ENCODE assay signal across 26 cellular contexts in the genomic region with DNA sequence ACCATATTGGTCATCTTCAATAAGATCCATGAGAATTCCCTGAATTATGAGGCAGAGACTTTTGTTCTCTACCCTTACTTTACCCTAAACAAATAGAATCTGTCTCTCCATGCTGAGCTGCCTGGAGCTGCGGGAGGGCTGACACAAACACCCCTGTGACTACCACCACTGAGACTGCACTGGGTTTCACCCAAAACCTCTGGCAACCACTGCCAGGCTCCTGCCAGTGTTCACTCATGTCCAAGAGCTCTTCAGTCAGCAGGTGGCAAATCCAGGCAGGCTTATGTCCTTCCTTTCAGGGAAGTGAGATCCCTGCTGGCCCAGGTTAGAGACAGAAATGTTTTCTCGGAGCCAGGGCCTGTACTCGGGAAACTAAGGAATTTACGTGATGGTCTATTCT.
"Had no signal": no experiment of that assay in that cellular context is flagged by ENCODE, and none has a peak within 500 bp of the region (broad histone marks: within the 10 kb centered on the region; RNA-seq: fewer than 3 reads in every experiment).

No MANE protein-coding gene starts in this region.

- DNase-seq: stimulated activated CD4-positive, alpha-beta T cell treated with anti-CD3 and anti-CD28 coated beads, Interleukin-2, amount 100 ng/mL, for 48 hours; stimulated activated CD4-positive, alpha-beta T cell treated with anti-CD3 and anti-CD28 coated beads, Interleukin-4, amount 100 ng/mL, for 1 hour; stimulated activated CD4-positive, alpha-beta T cell treated with anti-CD3 and anti-CD28 coated beads, Interleukin-4, amount 100 ng/mL, for 24 hours; stimulated activated CD4-positive, alpha-beta T cell treated with anti-CD3 and anti-CD28 coated beads, Interleukin-4, amount 100 ng/mL, for 4 hours; stimulated activated CD8-positive, alpha-beta memory T cell treated with anti-CD3 and anti-CD28 coated beads, Interleukin-4, amount 100 ng/mL, for 48 hours; stimulated activated naive B cell treated with anti-CD40 and anti-IgM and Interleukin-4, amounts not matched to agents 10 μg/mL and 1 μg/mL and 100 μg/mL, for 72 hours; stimulated activated naive CD4-positive, alpha-beta T cell; stimulated activated naive CD4-positive, alpha-beta T cell treated with Interleukin-2 at 50 U/mL for 16 hours; stimulated activated naive CD8-positive, alpha-beta T cell treated with anti-CD3 and anti-CD28 coated beads, Interleukin-15, amount 100 ng/mL, for 72 hours; stimulated activated naive CD8-positive, alpha-beta T cell treated with anti-CD3 and anti-CD28 coated beads, Interleukin-15, Interleukin-2, amounts not matched to agents 100 U/mL and 50 U/mL, for 24 hours; stomach; substantia nigra; testis; thyroid gland; tibial artery; transverse colon; trophoblast cell; upper lobe of left lung; upper lobe of right lung; uterus had no signal

- H3K27me3 ChIP-seq: stomach, suprapubic skin, testis, thyroid gland, tibial artery, tibial nerve, transverse colon, upper lobe of left lung, upper lobe of right lung, uterus, vagina had no signal

- ATAC-seq: stimulated activated effector memory CD8-positive, alpha-beta T cell treated with anti-CD3 and anti-CD28 coated beads, Interleukin-12 subunit alpha, Interleukin-12 subunit beta, amount 100 ng/mL, for 72 hours; stimulated activated memory B cell treated with anti-CD40 and anti-IgM and Interleukin-4, amounts not matched to agents 10 μg/mL and 1 μg/mL and 100 μg/mL, for 72 hours; stimulated activated naive B cell treated with anti-CD40 and anti-IgM and Interleukin-4, amounts not matched to agents 10 μg/mL and 1 μg/mL and 100 μg/mL, for 72 hours; stimulated activated naive CD8-positive, alpha-beta T cell treated with anti-CD3 and anti-CD28 coated beads, Interleukin-15, amount 100 ng/mL, for 72 hours; stimulated activated naive CD8-positive, alpha-beta T cell treated with anti-CD3 and anti-CD28 coated beads, Interleukin-15, Interleukin-2, amounts not matched to agents 100 U/mL and 50 U/mL, for 24 hours; upper lobe of right lung had no signal

- H3K9me3 ChIP-seq: stomach, testis, thoracic aorta, thyroid gland, tibial artery, tibial nerve, upper lobe of left lung, upper lobe of right lung, uterus, vagina had no signal

- H3K4me3 ChIP-seq: stomach, suprapubic skin, testis, thoracic aorta, thyroid gland, tibial artery, tibial nerve, transverse colon, upper lobe of left lung, upper lobe of right lung, uterus, vagina had no signal

- H3K36me3 ChIP-seq: stomach, suprapubic skin, thoracic aorta, thyroid gland, tibial artery, tibial nerve, transverse colon, upper lobe of left lung, upper lobe of right lung, uterus, vagina had no signal
